ENCODE assay signal across 30 cellular contexts in genomic region chrX:68982476-68982875, GRCh38.
"Had no signal": no experiment of that assay in that cellular context is flagged by ENCODE, and none has a peak within 500 bp of the region (broad histone marks: within the 10 kb centered on the region; RNA-seq: fewer than 3 reads in every experiment).

No MANE protein-coding gene starts in this region.

- H3K27ac Mint-ChIP-seq: activated B cell treated with CpG ODN at 0.5 μM for 24 hours; activated CD8-positive, alpha-beta T cell treated with anti-CD3 and anti-CD28 coated beads for 36 hours; activated naive CD8-positive, alpha-beta T cell; activated T-helper 17 cell treated with anti-CD3 and anti-CD28 coated beads, Interleukin-2, amount 50 U/mL, for 72 hours; dendritic cell treated with granulocyte-macrophage colony-stimulating factor and Interleukin-4, amounts not matched to agents 40 ng/mL and 50 ng/mL, for 4 days; endodermal cell; T-helper 17 cell; T-helper 2 cell treated with Interferon-gamma antibody and Interleukin-4, amounts not matched to agents 5 μg/mL and 100 μg/mL, for 36 hours had no signal

- H3K27me3 ChIP-seq: brain microvascular endothelial cell, foreskin keratinocyte, gastrocnemius medialis had no signal

- H3K27me3 Mint-ChIP-seq: activated B cell treated with CpG ODN at 0.5 μM for 24 hours; activated CD8-positive, alpha-beta T cell treated with anti-CD3 and anti-CD28 coated beads for 36 hours; activated naive CD8-positive, alpha-beta T cell; activated T-helper 17 cell treated with anti-CD3 and anti-CD28 coated beads, Interleukin-2, amount 50 U/mL, for 72 hours; central memory CD8-positive, alpha-beta T cell; dendritic cell treated with granulocyte-macrophage colony-stimulating factor and Interleukin-4, amounts not matched to agents 40 ng/mL and 50 ng/mL, for 4 days had no signal

- DNase-seq: activated B cell treated with CpG ODN at 0.5 μM for 24 hours; activated CD4-positive, alpha-beta T cell treated with anti-CD3 and anti-CD28 coated beads for 48 hours; activated CD4-positive, alpha-beta T cell treated with anti-CD3 and anti-CD28 coated beads, Interleukin-2, amount 50 U/mL, for 1 hour; activated CD4-positive, alpha-beta T cell treated with anti-CD3 and anti-CD28 coated beads, Interleukin-2, amount 50 U/mL, for 48 hours; activated CD8-positive, alpha-beta memory T cell treated with anti-CD3 and anti-CD28 coated beads for 24 hours; activated CD8-positive, alpha-beta T cell treated with anti-CD3 and anti-CD28 coated beads for 36 hours; activated effector memory CD4-positive, alpha-beta T cell treated with Interleukin-2 at 50 U/mL for 16 hours; activated gamma-delta T cell treated with Interleukin-2 at 50 U/mL for 16 hours; activated naive CD4-positive, alpha-beta T cell treated with anti-CD3 and anti-CD28 coated beads, Interleukin-2, amount 50 U/mL, for 16 hours; activated naive CD4-positive, alpha-beta T cell treated with Interleukin-2 at 50 U/mL for 16 hours; activated T-cell treated with anti-CD3 and anti-CD28 coated beads, Interleukin-2, amount 50 U/mL, for 4 hours; amniotic stem cell; anterior cingulate cortex; brain microvascular endothelial cell; dorsolateral prefrontal cortex; effector memory CD4-positive, alpha-beta T cell; endodermal cell; foreskin keratinocyte; gastrocnemius medialis; glutamatergic neuron; T-helper 1 cell; T-helper 17 cell; T1000; WERI-Rb-1 had no signal

- H3K9me3 Mint-ChIP-seq: activated B cell treated with CpG ODN at 0.5 μM for 24 hours; activated CD8-positive, alpha-beta T cell treated with anti-CD3 and anti-CD28 coated beads for 36 hours; activated T-cell treated with anti-CD3 and anti-CD28 coated beads, Interleukin-2, amount 50 U/mL, for 4 hours; activated T-helper 17 cell treated with anti-CD3 and anti-CD28 coated beads, Interleukin-2, amount 50 U/mL, for 72 hours; central memory CD8-positive, alpha-beta T cell; T-helper 2 cell treated with Interferon-gamma antibody and Interleukin-4, amounts not matched to agents 5 μg/mL and 100 μg/mL, for 36 hours had no signal

- H3K36me3 ChIP-seq: brain microvascular endothelial cell, gastrocnemius medialis, WERI-Rb-1 had no signal

- H3K4me3 ChIP-seq: coronary artery, dorsolateral prefrontal cortex, gastrocnemius medialis had no signal

- H3K27ac ChIP-seq: brain microvascular endothelial cell, coronary artery, dorsolateral prefrontal cortex, foreskin keratinocyte, gastrocnemius medialis, WERI-Rb-1 had no signal

- H3K4me1 Mint-ChIP-seq: activated B cell treated with CpG ODN at 0.5 μM for 24 hours; activated T-helper 17 cell treated with anti-CD3 and anti-CD28 coated beads, Interleukin-2, amount 50 U/mL, for 72 hours; central memory CD8-positive, alpha-beta T cell; T-helper 17 cell had no signal

- H3K36me3 Mint-ChIP-seq: activated naive CD8-positive, alpha-beta T cell had no signal

- H3K4me3 Mint-ChIP-seq: activated B cell treated with CpG ODN at 0.5 μM for 24 hours; activated CD8-positive, alpha-beta T cell treated with anti-CD3 and anti-CD28 coated beads for 36 hours; activated naive CD8-positive, alpha-beta T cell; activated T-cell treated with anti-CD3 and anti-CD28 coated beads, Interleukin-2, amount 50 U/mL, for 4 hours; activated T-helper 17 cell treated with anti-CD3 and anti-CD28 coated beads, Interleukin-2, amount 50 U/mL, for 72 hours; central memory CD8-positive, alpha-beta T cell; dendritic cell treated with granulocyte-macrophage colony-stimulating factor and Interleukin-4, amounts not matched to agents 40 ng/mL and 50 ng/mL, for 4 days; endodermal cell; T-helper 17 cell; T-helper 2 cell treated with Interferon-gamma antibody and Interleukin-4, amounts not matched to agents 5 μg/mL and 100 μg/mL, for 36 hours had no signal
